ENCODE assay signal across 1 cellular context in genomic region chr2:180125245-180125962, GRCh38.
TF ChIP-seq lines count a peak whose summit lies in the region.

No MANE protein-coding gene starts in this region.

TF ChIP-seq in GM23338, 12 proteins besides CTCF, POLR2A, EP300 and RAD21 (continued from another document):
- TF ChIP-seq, protein P1, sequence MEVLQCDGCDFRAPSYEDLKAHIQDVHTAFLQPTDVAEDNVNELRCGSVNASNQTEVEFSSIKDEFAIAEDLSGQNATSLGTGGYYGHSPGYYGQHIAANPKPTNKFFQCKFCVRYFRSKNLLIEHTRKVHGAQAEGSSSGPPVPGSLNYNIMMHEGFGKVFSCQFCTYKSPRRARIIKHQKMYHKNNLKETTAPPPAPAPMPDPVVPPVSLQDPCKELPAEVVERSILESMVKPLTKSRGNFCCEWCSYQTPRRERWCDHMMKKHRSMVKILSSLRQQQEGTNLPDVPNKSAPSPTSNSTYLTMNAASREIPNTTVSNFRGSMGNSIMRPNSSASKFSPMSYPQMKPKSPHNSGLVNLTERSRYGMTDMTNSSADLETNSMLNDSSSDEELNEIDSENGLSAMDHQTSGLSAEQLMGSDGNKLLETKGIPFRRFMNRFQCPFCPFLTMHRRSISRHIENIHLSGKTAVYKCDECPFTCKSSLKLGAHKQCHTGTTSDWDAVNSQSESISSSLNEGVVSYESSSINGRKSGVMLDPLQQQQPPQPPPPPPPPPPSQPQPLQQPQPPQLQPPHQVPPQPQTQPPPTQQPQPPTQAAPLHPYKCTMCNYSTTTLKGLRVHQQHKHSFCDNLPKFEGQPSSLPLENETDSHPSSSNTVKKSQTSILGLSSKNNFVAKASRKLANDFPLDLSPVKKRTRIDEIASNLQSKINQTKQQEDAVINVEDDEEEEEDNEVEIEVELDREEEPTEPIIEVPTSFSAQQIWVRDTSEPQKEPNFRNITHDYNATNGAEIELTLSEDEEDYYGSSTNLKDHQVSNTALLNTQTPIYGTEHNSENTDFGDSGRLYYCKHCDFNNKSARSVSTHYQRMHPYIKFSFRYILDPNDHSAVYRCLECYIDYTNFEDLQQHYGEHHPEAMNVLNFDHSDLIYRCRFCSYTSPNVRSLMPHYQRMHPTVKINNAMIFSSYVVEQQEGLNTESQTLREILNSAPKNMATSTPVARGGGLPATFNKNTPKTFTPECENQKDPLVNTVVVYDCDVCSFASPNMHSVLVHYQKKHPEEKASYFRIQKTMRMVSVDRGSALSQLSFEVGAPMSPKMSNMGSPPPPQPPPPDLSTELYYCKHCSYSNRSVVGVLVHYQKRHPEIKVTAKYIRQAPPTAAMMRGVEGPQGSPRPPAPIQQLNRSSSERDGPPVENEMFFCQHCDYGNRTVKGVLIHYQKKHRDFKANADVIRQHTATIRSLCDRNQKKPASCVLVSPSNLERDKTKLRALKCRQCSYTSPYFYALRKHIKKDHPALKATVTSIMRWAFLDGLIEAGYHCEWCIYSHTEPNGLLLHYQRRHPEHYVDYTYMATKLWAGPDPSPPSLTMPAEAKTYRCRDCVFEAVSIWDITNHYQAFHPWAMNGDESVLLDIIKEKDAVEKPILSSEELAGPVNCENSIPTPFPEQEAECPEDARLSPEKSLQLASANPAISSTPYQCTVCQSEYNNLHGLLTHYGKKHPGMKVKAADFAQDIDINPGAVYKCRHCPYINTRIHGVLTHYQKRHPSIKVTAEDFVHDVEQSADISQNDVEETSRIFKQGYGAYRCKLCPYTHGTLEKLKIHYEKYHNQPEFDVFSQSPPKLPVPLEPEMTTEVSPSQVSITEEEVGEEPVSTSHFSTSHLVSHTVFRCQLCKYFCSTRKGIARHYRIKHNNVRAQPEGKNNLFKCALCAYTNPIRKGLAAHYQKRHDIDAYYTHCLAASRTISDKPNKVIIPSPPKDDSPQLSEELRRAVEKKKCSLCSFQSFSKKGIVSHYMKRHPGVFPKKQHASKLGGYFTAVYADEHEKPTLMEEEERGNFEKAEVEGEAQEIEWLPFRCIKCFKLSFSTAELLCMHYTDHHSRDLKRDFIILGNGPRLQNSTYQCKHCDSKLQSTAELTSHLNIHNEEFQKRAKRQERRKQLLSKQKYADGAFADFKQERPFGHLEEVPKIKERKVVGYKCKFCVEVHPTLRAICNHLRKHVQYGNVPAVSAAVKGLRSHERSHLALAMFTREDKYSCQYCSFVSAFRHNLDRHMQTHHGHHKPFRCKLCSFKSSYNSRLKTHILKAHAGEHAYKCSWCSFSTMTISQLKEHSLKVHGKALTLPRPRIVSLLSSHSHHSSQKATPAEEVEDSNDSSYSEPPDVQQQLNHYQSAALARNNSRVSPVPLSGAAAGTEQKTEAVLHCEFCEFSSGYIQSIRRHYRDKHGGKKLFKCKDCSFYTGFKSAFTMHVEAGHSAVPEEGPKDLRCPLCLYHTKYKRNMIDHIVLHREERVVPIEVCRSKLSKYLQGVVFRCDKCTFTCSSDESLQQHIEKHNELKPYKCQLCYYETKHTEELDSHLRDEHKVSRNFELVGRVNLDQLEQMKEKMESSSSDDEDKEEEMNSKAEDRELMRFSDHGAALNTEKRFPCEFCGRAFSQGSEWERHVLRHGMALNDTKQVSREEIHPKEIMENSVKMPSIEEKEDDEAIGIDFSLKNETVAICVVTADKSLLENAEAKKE (CRISPR knock-in tag; IDR thresholded peaks at IDR 0.05) = no peak
- no peak for TF ChIP-seq ETS1 (IDR thresholded peaks at IDR 0.05)
